Comparison of ENCODE assay signal across 8 cellular contexts in genomic region chr5:52007230-52007858, GRCh38.
DNase-seq lines count a peak whose midpoint lies in the region; ATAC-seq and TF ChIP-seq lines count a peak whose summit lies in the region.

No MANE protein-coding gene starts in this region.

- DNase-seq in AG04449 (ENCODE audit: low read depth, low spot score) (no peak), NCI-H1092 (lab: John Stamatoyannopoulos, UW) (peak; percentile 46), SK-N-SH (peak; percentile 44), glutamatergic neuron (no peak), type B pancreatic cell (ENCODE audit: extremely low spot score, unreplicated experiment) (no peak), aorta (no peak)
- DNase-seq in CD8-positive, alpha-beta memory T cell, result no peak

- H3K4me1 Mint-ChIP-seq in glutamatergic neuron (ENCODE audit: low read depth, unreplicated experiment), result peaks cover 27% of the 10 kb centered on the region
- no peaks in the 10 kb centered on the region for H3K4me1 Mint-ChIP-seq in type B pancreatic cell (ENCODE audit: unreplicated experiment)
- no peaks in the 10 kb centered on the region for H3K4me1 Mint-ChIP-seq in CD8-positive, alpha-beta memory T cell

- CTCF ChIA-PET in AG04449 (lab: Yijun Ruan, JAX), result interaction anchor here (2.0 to 2.1 kb wide), 2 partner anchors 1044 to 1049 kb away, joined by 6 to 11 read pairs; no protein-coding TSS in a partner anchor
- CTCF ChIA-PET in SK-N-SH (lab: Yijun Ruan, JAX), result interaction anchor here (0.7 to 2.4 kb wide), 42 partner anchors 9 to 1049 kb away, joined by 3 to 33 read pairs (median 4); no protein-coding TSS in a partner anchor
- CTCF ChIA-PET in CD8-positive, alpha-beta memory T cell (lab: Charles Lee), result no interaction called here

- H3K4me2 ChIP-seq in SK-N-SH, result no peak overlapping the region

- TF ChIP-seq CTCF in AG04449 (IDR thresholded peaks at IDR 0.05; ENCODE audit: insufficient read depth, low read length, missing control alignments) (peak; percentile 44), SK-N-SH (IDR thresholded peaks at IDR 0.05) (peak; percentile 89), glutamatergic neuron (IDR thresholded peaks at IDR 0.05; ENCODE audit: partially characterized antibody, unreplicated experiment) (peak; percentile 74), type B pancreatic cell (conservative IDR thresholded peaks at IDR 0.05) (peak; percentile 89)

- peaks cover 3% of the 10 kb centered on the region for H3K9me3 Mint-ChIP-seq in glutamatergic neuron (ENCODE audit: unreplicated experiment)
- H3K9me3 Mint-ChIP-seq in type B pancreatic cell, result no peaks in the 10 kb centered on the region
- peaks cover 0 to 3% (median 2%) of the 10 kb centered on the region in 5 donors for H3K9me3 Mint-ChIP-seq in CD8-positive, alpha-beta memory T cell

- H3K9me3 ChIP-seq in SK-N-SH, result no peaks in the 10 kb centered on the region
- H3K9me3 ChIP-seq in CD8-positive, alpha-beta memory T cell (ENCODE audit: low read length), result no peaks in the 10 kb centered on the region
- no peaks in the 10 kb centered on the region for H3K9me3 ChIP-seq in aorta (ENCODE audit: control insufficient read depth, low read length)

- H3K27me3 ChIP-seq in SK-N-SH (ENCODE audit: insufficient read depth) (no peaks in the 10 kb centered on the region), aorta (ENCODE audit: control insufficient read depth in 1 of 2, insufficient read depth in 2 of 2, low read length in 1 of 2) (no peaks in the 10 kb centered on the region)
- H3K27me3 ChIP-seq in CD8-positive, alpha-beta memory T cell (ENCODE audit: insufficient read depth, low read length, poor library complexity, severe bottlenecking), result no peaks in the 10 kb centered on the region

- peak overlapping the region in 1 of 2 experiments; percentile 94; a peak in 2 of 4 replicates for H3K27ac ChIP-seq in SK-N-SH (ENCODE audit: low read depth in 2 of 2, low read length in 1 of 2)
- H3K27ac ChIP-seq in CD8-positive, alpha-beta memory T cell (ENCODE audit: low read depth, low read length), result no peak overlapping the region
- H3K27ac ChIP-seq in aorta (ENCODE audit: low read depth in 1 of 2, low read length in 2 of 2), result no peak overlapping the region

- H3K36me3 Mint-ChIP-seq in glutamatergic neuron (ENCODE audit: unreplicated experiment), result no peaks in the 10 kb centered on the region
- no peaks in the 10 kb centered on the region for H3K36me3 Mint-ChIP-seq in type B pancreatic cell
- H3K36me3 Mint-ChIP-seq in CD8-positive, alpha-beta memory T cell, result no peaks in the 10 kb centered on the region

- H3K27me3 Mint-ChIP-seq in glutamatergic neuron (ENCODE audit: unreplicated experiment) (peaks cover 4% of the 10 kb centered on the region), type B pancreatic cell (peaks cover 26% of the 10 kb centered on the region)
- no peaks in the 10 kb centered on the region for H3K27me3 Mint-ChIP-seq in CD8-positive, alpha-beta memory T cell

- H3K79me2 ChIP-seq in SK-N-SH (ENCODE audit: insufficient read depth), result no peaks in the 10 kb centered on the region

- TF ChIP-seq RAD21 in SK-N-SH (IDR thresholded peaks at IDR 0.05; ENCODE audit: low read length), result peak; percentile 98

- no peak overlapping the region for H3K9ac ChIP-seq in SK-N-SH

- TF ChIP-seq EP300 in SK-N-SH (IDR thresholded peaks at IDR 0.05; ENCODE audit: borderline replicate concordance in 1 of 2, low read depth in 1 of 2, low read length in 1 of 2), result 0 out of 4 replicates have a peak, but pooled peaks of 1 of the 2 experiments have one; percentile 23

- POLR2A ChIA-PET in AG04449 (lab: Yijun Ruan, JAX) (no interaction called here), SK-N-SH (lab: Yijun Ruan, JAX) (interaction anchor here (0.9 to 1.5 kb wide), 6 partner anchors 9 to 1044 kb away, joined by 3 to 5 read pairs (median 4); partner anchors contain the start of gene ISL1)
- POLR2A ChIA-PET in CD8-positive, alpha-beta memory T cell (lab: Charles Lee), result no interaction called here

- H4K20me1 ChIP-seq in SK-N-SH (ENCODE audit: insufficient read depth), result no peaks in the 10 kb centered on the region

- no peak overlapping the region for H3K27ac Mint-ChIP-seq in glutamatergic neuron (ENCODE audit: unreplicated experiment)
- no peak overlapping the region for H3K27ac Mint-ChIP-seq in type B pancreatic cell
- H3K27ac Mint-ChIP-seq in CD8-positive, alpha-beta memory T cell, result peak overlapping the region in 1 of 8 donors; percentile 12

- H3K9me2 ChIP-seq in SK-N-SH, result no peaks in the 10 kb centered on the region

- no peak overlapping the region for H3K4me3 Mint-ChIP-seq in glutamatergic neuron (ENCODE audit: unreplicated experiment)
- H3K4me3 Mint-ChIP-seq in type B pancreatic cell, result no peak overlapping the region
- no peak overlapping the region for H3K4me3 Mint-ChIP-seq in CD8-positive, alpha-beta memory T cell

- H3K4me1 ChIP-seq in SK-N-SH (ENCODE audit: control insufficient read depth in 1 of 2, insufficient read depth in 2 of 2, low read depth in 1 of 2, low read length in 1 of 2) (peaks cover 0 to 3% of the 10 kb centered on the region in 2 experiments; a peak in 1 of 4 replicates), aorta (ENCODE audit: control insufficient read depth in 1 of 2, insufficient read depth in 2 of 2, low read length in 2 of 2) (no peaks in the 10 kb centered on the region)
- H3K4me1 ChIP-seq in CD8-positive, alpha-beta memory T cell (ENCODE audit: insufficient read depth, low read length), result no peaks in the 10 kb centered on the region

- peak; percentile 62 for ATAC-seq in GM18505 (IDR thresholded peaks at IDR 0.05; ENCODE audit: unreplicated experiment)
- no peak for ATAC-seq in aorta (ENCODE audit: low FRiP score)

- intact Hi-C loops in aorta (cut with DNase I), result loop anchor here in 1 of 2 donors (10.0 kb wide), 1 partner anchor 1043 kb away; no protein-coding TSS in a partner anchor

- no peak for TF ChIP-seq POLR2A in GM18505 (IDR thresholded peaks at IDR 0.05; ENCODE audit: borderline replicate concordance, extremely low read depth, insufficient read depth, insufficient read length)

- 38% methylated on average over 5 of the region's 5 CpGs for WGBS in SK-N-SH (ENCODE audit: low lambda C conversion rate)
- WGBS in aorta, 2 donors, result 30% methylated on average over 5 of the region's 5 CpGs

- H3K4me3 ChIP-seq in AG04449 (ENCODE audit: low read depth, low read length) (no peak overlapping the region), SK-N-SH (ENCODE audit: low read depth in 2 of 2, low read length in 1 of 2) (peak overlapping the region in 1 of 2 experiments; percentile 21; a peak in 1 of 4 replicates), aorta (ENCODE audit: low read length in 2 of 2) (no peak overlapping the region)
- no peak overlapping the region for H3K4me3 ChIP-seq in CD8-positive, alpha-beta memory T cell (ENCODE audit: low read length)

- no peak overlapping the region for H2AFZ ChIP-seq in SK-N-SH (ENCODE audit: low read depth)

- H3F3A ChIP-seq in SK-N-SH (replicated peaks; ENCODE audit: insufficient read depth), result no peaks in the 10 kb centered on the region

- peaks cover 0 to 3% of the 10 kb centered on the region in 2 experiments for H3K36me3 ChIP-seq in SK-N-SH (replicated peaks in 1 of 2; ENCODE audit: control insufficient read depth in 1 of 2, insufficient read depth in 2 of 2, low read length in 1 of 2)
- H3K36me3 ChIP-seq in CD8-positive, alpha-beta memory T cell (ENCODE audit: insufficient read depth, low read length), result no peaks in the 10 kb centered on the region
- no peaks in the 10 kb centered on the region for H3K36me3 ChIP-seq in aorta (ENCODE audit: control insufficient read depth in 1 of 2, insufficient read depth in 2 of 2, low read length in 1 of 2)

TF ChIP-seq in SK-N-SH, 30 proteins besides CTCF, POLR2A, EP300 and RAD21 (continues in another document):
- TF ChIP-seq REST (IDR thresholded peaks at IDR 0.05; ENCODE audit: low read depth, low read length), result no peak
- TF ChIP-seq CHD2 (IDR thresholded peaks at IDR 0.05; ENCODE audit: low read length, partially characterized antibody), result peak; percentile 49
- TF ChIP-seq FOXJ3 (CRISPR knock-in tag; IDR thresholded peaks at IDR 0.05), result no peak
- peak; percentile 18; the same call in 1 of the 2 replicates for TF ChIP-seq YY1 (IDR thresholded peaks at IDR 0.05; ENCODE audit: low read depth)

Comparison
In these comparisons a context has a peak if more than half of its experiments do, and no peak if none do; other contexts are left out.
1. DNase-seq: peak in NCI-H1092 (single experiment) and SK-N-SH (single experiment); none in AG04449 (single experiment), glutamatergic neuron (single experiment), type B pancreatic cell (single experiment), CD8-positive, alpha-beta memory T cell (0 of 5) and aorta (0 of 2).
2. Peak in every context shown above with its lines, with median percentiles within 50 percentile points of each other: CTCF ChIP-seq.